Comparison of ENCODE assay signal across 8 cellular contexts in genomic region chr2:195575879-195576391, GRCh38.
DNase-seq lines count a peak whose midpoint lies in the region; ATAC-seq, FAIRE-seq and TF ChIP-seq lines count a peak whose summit lies in the region.

No MANE protein-coding gene starts in this region.

- WGBS in gastroesophageal sphincter (ENCODE audit: low coverage in 1 of 2), 2 donors = 17 to 25% methylated on average over 4 of the region's 4 CpGs

- no peaks in the 10 kb centered on the region for H3K27me3 ChIP-seq in Karpas-422 (ENCODE audit: low read length)
- H3K27me3 ChIP-seq in adipocyte (replicated peaks; ENCODE audit: control insufficient read depth, insufficient read depth, low read length) = no peaks in the 10 kb centered on the region
- no peaks in the 10 kb centered on the region for H3K27me3 ChIP-seq in keratinocyte (ENCODE audit: control insufficient read depth, extremely low read depth, insufficient read depth, low read length)
- no peaks in the 10 kb centered on the region for H3K27me3 ChIP-seq in gastroesophageal sphincter

- H3K9me3 Mint-ChIP-seq in activated CD8-positive, alpha-beta memory T cell treated with anti-CD3 and anti-CD28 coated beads, Interleukin-2, amount 10 ng/mL, durations not matched to agents 7 days and 5 days (ENCODE audit: low read depth) = no peaks in the 10 kb centered on the region

- no peak for TF ChIP-seq POLR2A in gastroesophageal sphincter (IDR thresholded peaks at IDR 0.05)

- H3K27me3 Mint-ChIP-seq in activated CD8-positive, alpha-beta memory T cell treated with anti-CD3 and anti-CD28 coated beads, Interleukin-2, amount 10 ng/mL, durations not matched to agents 7 days and 5 days = no peaks in the 10 kb centered on the region

- dilution Hi-C loops in keratinocyte (cut with MboI; ENCODE audit: extremely low pct_ligation_motif_present, low sequenced_read_pairs) = no loop called here

- H4K20me1 ChIP-seq in Karpas-422 (ENCODE audit: insufficient read depth, low read depth, low read length) = no peaks in the 10 kb centered on the region
- H4K20me1 ChIP-seq in keratinocyte (ENCODE audit: control insufficient read depth, extremely low read depth, insufficient read depth, low read length) = no peaks in the 10 kb centered on the region

- peak; percentile 53 for ATAC-seq in activated CD8-positive, alpha-beta memory T cell treated with anti-CD3 and anti-CD28 coated beads, Interleukin-2, amount 10 ng/mL, durations not matched to agents 7 days and 5 days
- peak; percentile 73 for ATAC-seq in GM21825 (IDR thresholded peaks at IDR 0.05; ENCODE audit: unreplicated experiment)
- no peak for ATAC-seq in gastroesophageal sphincter

- TF ChIP-seq EP300 in gastroesophageal sphincter (IDR thresholded peaks at IDR 0.05) = no peak

- H3K79me2 ChIP-seq in Karpas-422 (ENCODE audit: low read length) (no peaks in the 10 kb centered on the region), keratinocyte (ENCODE audit: control insufficient read depth, insufficient read depth, low read length) (no peaks in the 10 kb centered on the region)

- no peaks in the 10 kb centered on the region for H3K9me2 ChIP-seq in Karpas-422 (replicated peaks; ENCODE audit: insufficient read depth, low read length)

- no peaks in the 10 kb centered on the region for H3K9me1 ChIP-seq in keratinocyte (ENCODE audit: control insufficient read depth, extremely low read depth, insufficient read depth, low read length)

- H3K36me3 ChIP-seq in Karpas-422 (ENCODE audit: insufficient read depth, low read length) (no peaks in the 10 kb centered on the region), adipocyte (ENCODE audit: control insufficient read depth, insufficient read depth, low read length, severe bottlenecking) (no peaks in the 10 kb centered on the region), keratinocyte (ENCODE audit: control insufficient read depth in 2 of 2, extremely low read depth in 1 of 2, insufficient read depth in 2 of 2, low read length in 2 of 2) (no peaks in the 10 kb centered on the region), gastroesophageal sphincter (no peaks in the 10 kb centered on the region)

- peak overlapping the region; percentile 64 for H3K4me2 ChIP-seq in Karpas-422 (ENCODE audit: low read depth, low read length, poor library complexity, severe bottlenecking)
- peak overlapping the region; percentile 8 for H3K4me2 ChIP-seq in keratinocyte (ENCODE audit: control insufficient read depth, extremely low read depth, insufficient read depth, low read depth, low read length)

- peaks cover 6% of the 10 kb centered on the region for H3K36me3 Mint-ChIP-seq in activated CD8-positive, alpha-beta memory T cell treated with anti-CD3 and anti-CD28 coated beads, Interleukin-2, amount 10 ng/mL, durations not matched to agents 7 days and 5 days

- CTCF ChIA-PET in activated CD8-positive, alpha-beta memory T cell treated with anti-CD3 and anti-CD28 coated beads, Interleukin-2, amount 10 ng/mL, durations not matched to agents 7 days and 5 days (lab: Charles Lee) = interaction anchor here (0.9 to 4.0 kb wide), 10 partner anchors 11 to 84 kb away, joined by 3 to 14 read pairs (median 6); partner anchors contain the start of gene SLC39A10

- H3K4me3 Mint-ChIP-seq in activated CD8-positive, alpha-beta memory T cell treated with anti-CD3 and anti-CD28 coated beads, Interleukin-2, amount 10 ng/mL, durations not matched to agents 7 days and 5 days = no peak overlapping the region

- TF ChIP-seq CTCF in keratinocyte (optimal IDR thresholded peaks at IDR 0.05 in 1 of 3, IDR thresholded peaks at IDR 0.05 in 1 of 3, conservative IDR thresholded peaks at IDR 0.05 in 1 of 3; ENCODE audit: extremely low read depth in 1 of 3, insufficient read depth in 2 of 3, low read length in 3 of 3) (peak in 1 of 3 experiments; percentile 13), gastroesophageal sphincter (IDR thresholded peaks at IDR 0.05) (peak in 1 of 4 experiments; percentile 16)

- H3K9ac ChIP-seq in Karpas-422 (ENCODE audit: low read length) (peak overlapping the region; percentile 46), adipocyte (ENCODE audit: low read length) (no peak overlapping the region), keratinocyte (ENCODE audit: control insufficient read depth, extremely low read depth, insufficient read depth, low read length) (peak overlapping the region; percentile 30)

- H3K4me1 ChIP-seq in Karpas-422 (ENCODE audit: low read length) = peaks cover 52% of the 10 kb centered on the region
- peaks cover 22% of the 10 kb centered on the region for H3K4me1 ChIP-seq in adipocyte (ENCODE audit: control insufficient read depth, insufficient read depth, low read length)
- peaks cover 11% of the 10 kb centered on the region for H3K4me1 ChIP-seq in keratinocyte (ENCODE audit: control insufficient read depth, extremely low read depth, insufficient read depth, low read length)
- no peaks in the 10 kb centered on the region for H3K4me1 ChIP-seq in gastroesophageal sphincter

- DNase-seq in activated CD8-positive, alpha-beta memory T cell treated with anti-CD3 and anti-CD28 coated beads, Interleukin-2, amount 10 ng/mL, durations not matched to agents 7 days and 5 days = no peak
- DNase-seq in activated CD8-positive, alpha-beta memory T cell treated with anti-CD3 and anti-CD28 coated beads for 24 hours = no peak
- DNase-seq in Karpas-422 (peak; percentile 78), adipocyte (ENCODE audit: low read depth) (peak; percentile 94), keratinocyte (ENCODE audit: low read depth, low spot score) (no peak), NCI-H82 (lab: John Stamatoyannopoulos, UW) (no peak)

- H3K27ac ChIP-seq in Karpas-422 (ENCODE audit: low read length) = peak overlapping the region; percentile 86
- peak overlapping the region; percentile 46 for H3K27ac ChIP-seq in keratinocyte (ENCODE audit: control insufficient read depth, insufficient read depth, low read length)
- H3K27ac ChIP-seq in gastroesophageal sphincter = no peak overlapping the region

- H3K4me3 ChIP-seq in Karpas-422 (ENCODE audit: low read length) = peak overlapping the region; percentile 26; the same call in 1 of the 2 replicates
- no peak overlapping the region for H3K4me3 ChIP-seq in adipocyte (ENCODE audit: low read length)
- no peak overlapping the region for H3K4me3 ChIP-seq in keratinocyte (ENCODE audit: control insufficient read depth in 2 of 3, extremely low read depth in 1 of 3, insufficient read depth in 2 of 3, low read depth in 1 of 3, low read length in 3 of 3)
- no peak overlapping the region for H3K4me3 ChIP-seq in gastroesophageal sphincter

- H3K9me3 ChIP-seq in Karpas-422 (ENCODE audit: low read length) = no peaks in the 10 kb centered on the region
- no peaks in the 10 kb centered on the region for H3K9me3 ChIP-seq in adipocyte (ENCODE audit: control insufficient read depth, low read length)
- no peaks in the 10 kb centered on the region for H3K9me3 ChIP-seq in keratinocyte (ENCODE audit: control insufficient read depth, low read depth, low read length)
- H3K9me3 ChIP-seq in gastroesophageal sphincter = no peaks in the 10 kb centered on the region

- peak overlapping the region; percentile 40 for H3K27ac Mint-ChIP-seq in activated CD8-positive, alpha-beta memory T cell treated with anti-CD3 and anti-CD28 coated beads, Interleukin-2, amount 10 ng/mL, durations not matched to agents 7 days and 5 days

- peaks cover 31% of the 10 kb centered on the region for H3K4me1 Mint-ChIP-seq in activated CD8-positive, alpha-beta memory T cell treated with anti-CD3 and anti-CD28 coated beads, Interleukin-2, amount 10 ng/mL, durations not matched to agents 7 days and 5 days

- peak; percentile 77 for FAIRE-seq in keratinocyte (lab: Jason Lieb, UNC)

- H2AFZ ChIP-seq in Karpas-422 (ENCODE audit: low read length) (peak overlapping the region; percentile 13), keratinocyte (ENCODE audit: control insufficient read depth, low read length) (peak overlapping the region; percentile 33)

Comparison
In these comparisons a context has a peak if more than half of its experiments do, and no peak if none do; other contexts are left out.
1. DNase-seq: peak in Karpas-422 (single experiment) and adipocyte (single experiment); none in activated CD8-positive, alpha-beta memory T cell treated with anti-CD3 and anti-CD28 coated beads, Interleukin-2, amount 10 ng/mL, durations not matched to agents 7 days and 5 days (single experiment), activated CD8-positive, alpha-beta memory T cell treated with anti-CD3 and anti-CD28 coated beads for 24 hours (single experiment), keratinocyte (single experiment) and NCI-H82 (single experiment).
2. H3K27ac ChIP-seq: peak in Karpas-422 (single experiment) and keratinocyte (single experiment); none in gastroesophageal sphincter (0 of 4).